Comparison of ENCODE assay signal across 29 cellular contexts in the genomic region with DNA sequence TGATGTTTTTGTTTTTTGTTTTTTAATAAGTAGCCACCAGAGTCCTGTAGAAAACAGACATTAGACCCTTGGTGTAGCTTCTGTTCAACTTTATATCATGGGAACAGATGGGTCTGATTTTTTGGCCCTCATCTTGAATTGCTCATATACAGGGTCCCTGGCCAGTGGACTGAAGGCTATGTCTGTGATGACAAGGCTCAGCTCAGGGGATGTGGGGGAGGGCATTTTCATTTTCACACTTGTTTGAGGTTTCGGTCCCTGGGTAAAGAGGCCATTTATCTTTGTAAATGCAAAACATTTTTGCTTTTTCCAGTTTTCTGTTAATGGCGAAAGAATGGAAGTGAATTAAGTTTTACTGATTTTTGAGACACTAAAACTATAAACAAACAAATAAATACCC.
DNase-seq lines count a peak whose midpoint lies in the region; ATAC-seq, FAIRE-seq and TF ChIP-seq lines count a peak whose summit lies in the region.
"Had no signal": no experiment of that assay in that cellular context is flagged by ENCODE, and none has a peak within 500 bp of the region (broad histone marks: within the 10 kb centered on the region; RNA-seq: fewer than 3 reads in every experiment).

No MANE protein-coding gene starts in this region.

- ATAC-seq in GM18868 (IDR thresholded peaks at IDR 0.05; ENCODE audit: unreplicated experiment) (peak; percentile 79), HG02798 (IDR thresholded peaks at IDR 0.05; ENCODE audit: poor library complexity, unreplicated experiment) (peak; percentile 56), left cardiac atrium (no peak)
- ATAC-seq in naive thymus-derived CD8-positive, alpha-beta T cell, result no peak
- ATAC-seq: K562 had no signal

- H2AFZ ChIP-seq in astrocyte (ENCODE audit: low read depth, low read length), result no peak overlapping the region
- no peak overlapping the region for H2AFZ ChIP-seq in smooth muscle cell (ENCODE audit: low read depth)
- H2AFZ ChIP-seq: PC-9 had no signal

- H3K27ac Mint-ChIP-seq in astrocyte (ENCODE audit: unreplicated experiment), result no peak overlapping the region
- no peak overlapping the region for H3K27ac Mint-ChIP-seq in naive thymus-derived CD8-positive, alpha-beta T cell
- H3K27ac Mint-ChIP-seq: CD4-positive, alpha-beta memory T cell had no signal

- no peaks in the 10 kb centered on the region for H3K9me3 Mint-ChIP-seq in astrocyte (ENCODE audit: unreplicated experiment)
- H3K9me3 Mint-ChIP-seq in naive thymus-derived CD8-positive, alpha-beta T cell, result no peaks in the 10 kb centered on the region

- H3K36me3 Mint-ChIP-seq in astrocyte (ENCODE audit: low read depth, unreplicated experiment), result no peaks in the 10 kb centered on the region
- H3K36me3 Mint-ChIP-seq in naive thymus-derived CD8-positive, alpha-beta T cell, result no peaks in the 10 kb centered on the region
- H3K36me3 Mint-ChIP-seq: CD4-positive, alpha-beta memory T cell had no signal

- H3F3A ChIP-seq in smooth muscle cell (ENCODE audit: low read depth), result peaks cover 11% of the 10 kb centered on the region

- peak; percentile 17 for FAIRE-seq in astrocyte (lab: Jason Lieb, UNC)
- FAIRE-seq: A549, GM18507, HTR-8/SVneo, K562 had no signal

- H3K27me3 Mint-ChIP-seq in astrocyte (ENCODE audit: low read depth, unreplicated experiment), result no peaks in the 10 kb centered on the region
- peaks cover 0 to 5% (median 3%) of the 10 kb centered on the region in 5 donors for H3K27me3 Mint-ChIP-seq in naive thymus-derived CD8-positive, alpha-beta T cell
- H3K27me3 Mint-ChIP-seq: CD4-positive, alpha-beta memory T cell had no signal

- H3K4me1 ChIP-seq in astrocyte (ENCODE audit: insufficient read depth, low read length) (peaks cover 20% of the 10 kb centered on the region), smooth muscle cell (ENCODE audit: low read depth) (peaks cover 20% of the 10 kb centered on the region)

- H3K4me3 Mint-ChIP-seq in astrocyte (ENCODE audit: unreplicated experiment), result no peak overlapping the region
- H3K4me3 Mint-ChIP-seq in naive thymus-derived CD8-positive, alpha-beta T cell, result no peak overlapping the region
- H3K4me3 Mint-ChIP-seq: CD4-positive, alpha-beta memory T cell had no signal

- H4K20me1 ChIP-seq in astrocyte (ENCODE audit: insufficient read depth, low read length) (no peaks in the 10 kb centered on the region), smooth muscle cell (ENCODE audit: low read depth) (no peaks in the 10 kb centered on the region)

- no peaks in the 10 kb centered on the region for H3K36me3 ChIP-seq in astrocyte (ENCODE audit: insufficient read depth, low read length)
- H3K36me3 ChIP-seq in smooth muscle cell (ENCODE audit: low read depth), result no peaks in the 10 kb centered on the region

- H3K4me2 ChIP-seq in astrocyte (ENCODE audit: low read length) (no peak overlapping the region), smooth muscle cell (no peak overlapping the region)
- H3K4me2 ChIP-seq: PC-9 had no signal

- WGBS in smooth muscle cell (ENCODE audit: low lambda C conversion rate), result 90% methylated on average over 2 of the region's 2 CpGs

- no peaks in the 10 kb centered on the region for H3K79me2 ChIP-seq in astrocyte (ENCODE audit: insufficient read depth, low read length)
- H3K79me2 ChIP-seq in smooth muscle cell (ENCODE audit: low read depth), result no peaks in the 10 kb centered on the region

- H3K9ac ChIP-seq in astrocyte (ENCODE audit: low read length), result no peak overlapping the region
- H3K9ac ChIP-seq in smooth muscle cell (ENCODE audit: low read depth), result no peak overlapping the region

- no peaks in the 10 kb centered on the region for H3K9me3 ChIP-seq in astrocyte (ENCODE audit: insufficient read depth, low read depth, low read length)
- no peaks in the 10 kb centered on the region for H3K9me3 ChIP-seq in smooth muscle cell (replicated peaks; ENCODE audit: low read depth)
- H3K9me3 ChIP-seq: A549 had no signal

- H3K4me1 Mint-ChIP-seq in astrocyte (ENCODE audit: low read depth, unreplicated experiment), result peaks cover 25% of the 10 kb centered on the region
- no peaks in the 10 kb centered on the region for H3K4me1 Mint-ChIP-seq in naive thymus-derived CD8-positive, alpha-beta T cell
- H3K4me1 Mint-ChIP-seq: CD4-positive, alpha-beta memory T cell had no signal

- H3K27me3 ChIP-seq in astrocyte (ENCODE audit: insufficient read depth, low read length) (no peaks in the 10 kb centered on the region), smooth muscle cell (ENCODE audit: low read depth) (no peaks in the 10 kb centered on the region)

- no peak overlapping the region for H3K4me3 ChIP-seq in astrocyte (ENCODE audit: insufficient read depth, low read depth, low read length)
- H3K4me3 ChIP-seq in smooth muscle cell, result no peak overlapping the region
- H3K4me3 ChIP-seq: A549, K562, PC-9 had no signal

- no peak for TF ChIP-seq CTCF in astrocyte (IDR thresholded peaks at IDR 0.05; ENCODE audit: insufficient read depth, low read depth, low read length)
- TF ChIP-seq CTCF in smooth muscle cell (IDR thresholded peaks at IDR 0.05; ENCODE audit: borderline replicate concordance, insufficient read depth, poor library complexity, severe bottlenecking), result no peak

- intact Hi-C loops in left cardiac atrium (cut with DNase I), result no loop called here

- DNase-seq in astrocyte (ENCODE audit: low read depth), result no peak
- no peak for DNase-seq in smooth muscle cell (lab: John Stamatoyannopoulos, UW; ENCODE audit: unreplicated experiment)
- DNase-seq in NCI-H2196 (lab: John Stamatoyannopoulos, UW; ENCODE audit: unreplicated experiment), result no peak
- no peak for DNase-seq in naive thymus-derived CD8-positive, alpha-beta T cell
- DNase-seq in left cardiac atrium, result no peak
- DNase-seq: AML-193; C1 segment of cervical spinal cord; CD4-positive, alpha-beta memory T cell; COR-L47; DMS53; GDM1; Kasumi-1; MV-4-11; NCI-H1105; NCI-H1436 treated with DMSO at 0.1 percent for 48 hours; NCI-H187 treated with DMSO at 0.1 percent for 48 hours; NCI-H2171 treated with DMSO at 0.1 percent for 48 hours; NCI-H526; NCI-H82; PC-9; RPMI8226; SHP77; T-helper 1 cell had no signal

- POLR2A ChIA-PET in naive thymus-derived CD8-positive, alpha-beta T cell (lab: Charles Lee), result no interaction called here

- H3K27ac ChIP-seq in astrocyte (ENCODE audit: low read depth, low read length) (no peak overlapping the region), smooth muscle cell (ENCODE audit: low read depth) (peak overlapping the region; percentile 86)
- H3K27ac ChIP-seq: PC-9 had no signal

Comparison
In these comparisons a context has a peak if more than half of its experiments do, and no peak if none do; other contexts are left out.
1. ATAC-seq: peak in GM18868 (single experiment) and HG02798 (single experiment); none in naive thymus-derived CD8-positive, alpha-beta T cell (0 of 2) and left cardiac atrium (0 of 2).